3 cellular contexts compared by ENCODE assay signal in genomic region chr12:115737895-115738294, GRCh38.
TF ChIP-seq lines count a peak whose summit lies in the region.

No MANE protein-coding gene starts in this region.

TF ChIP-seq in HepG2, 621 proteins besides CTCF, POLR2A, EP300 and RAD21:
- TF ChIP-seq RFX5 (IDR thresholded peaks at IDR 0.05; ENCODE audit: low read depth, low read length) (no peak), HNF1B (CRISPR knock-in tag; IDR thresholded peaks at IDR 0.05) (no peak), FOXK2 (IDR thresholded peaks at IDR 0.05) (0 out of 2 replicates have a peak, but pooled peaks have one; percentile 8), HNRNPLL (IDR thresholded peaks at IDR 0.05; ENCODE audit: low read depth, low read length, poor library complexity, severe bottlenecking) (no peak), ADNP (CRISPR knock-in tag; IDR thresholded peaks at IDR 0.05) (no peak), NFKB2 (CRISPR knock-in tag; IDR thresholded peaks at IDR 0.05; ENCODE audit: borderline replicate concordance) (no peak)

TF ChIP-seq in IMR-90, 13 proteins besides CTCF, POLR2A, EP300 and RAD21:
- TF ChIP-seq MAFK (IDR thresholded peaks at IDR 0.05; ENCODE audit: low read depth, low read length), result no peak
- no peak for TF ChIP-seq CHD1 (IDR thresholded peaks at IDR 0.05; ENCODE audit: low read depth, low read length)
- no peak for TF ChIP-seq BHLHE40 (IDR thresholded peaks at IDR 0.05; ENCODE audit: low read depth, low read length)
- no peak for TF ChIP-seq NFE2L2 (IDR thresholded peaks at IDR 0.05; ENCODE audit: low read depth, low read length)
- no peak for TF ChIP-seq MAZ (IDR thresholded peaks at IDR 0.05; ENCODE audit: borderline replicate concordance, low read depth, low read length)
- no peak for TF ChIP-seq RFX5 (IDR thresholded peaks at IDR 0.05; ENCODE audit: low read depth, low read length)
- TF ChIP-seq FOS (IDR thresholded peaks at IDR 0.05; ENCODE audit: low read depth, low read length), result no peak

TF ChIP-seq in H1, 55 proteins besides CTCF, POLR2A, EP300 and RAD21:
- TF ChIP-seq TCF12 (IDR thresholded peaks at IDR 0.05; ENCODE audit: low read depth, low read length), result no peak
- no peak for TF ChIP-seq CHD1 (IDR thresholded peaks at IDR 0.05; ENCODE audit: low read depth, low read length)
- no peak for TF ChIP-seq SUZ12 (IDR thresholded peaks at IDR 0.05; ENCODE audit: low read length)
- TF ChIP-seq HDAC2 (IDR thresholded peaks at IDR 0.05; ENCODE audit: borderline replicate concordance in 1 of 2, low read depth in 2 of 2, low read length in 2 of 2), result no peak
- no peak for TF ChIP-seq JUN (IDR thresholded peaks at IDR 0.05; ENCODE audit: low read depth, low read length)
- TF ChIP-seq POLR2AphosphoS5 (IDR thresholded peaks at IDR 0.05; ENCODE audit: low read depth, low read length), result no peak
- no peak for TF ChIP-seq GABPA (IDR thresholded peaks at IDR 0.05; ENCODE audit: borderline replicate concordance, insufficient read depth, low read length)
- no peak for TF ChIP-seq SAP30 (IDR thresholded peaks at IDR 0.05; ENCODE audit: insufficient read depth, insufficient replicate concordance, low read length)
- TF ChIP-seq PHF8 (conservative IDR thresholded peaks at IDR 0.05; ENCODE audit: low read depth, low read length), result no peak
- TF ChIP-seq SRF (IDR thresholded peaks at IDR 0.05; ENCODE audit: low read depth, low read length), result no peak
- no peak for TF ChIP-seq CEBPB (IDR thresholded peaks at IDR 0.05; ENCODE audit: low read depth, low read length)
- no peak for TF ChIP-seq TAF1 (IDR thresholded peaks at IDR 0.05; ENCODE audit: low read depth, low read length)
- no peak for TF ChIP-seq SP4 (IDR thresholded peaks at IDR 0.05; ENCODE audit: low read length)
- TF ChIP-seq CBX8 (IDR thresholded peaks at IDR 0.05; ENCODE audit: borderline replicate concordance, low read depth, low read length), result no peak
- no peak for TF ChIP-seq USF2 (IDR thresholded peaks at IDR 0.05; ENCODE audit: low read length)
